1 cellular context compared by ENCODE assay signal in the genomic region with DNA sequence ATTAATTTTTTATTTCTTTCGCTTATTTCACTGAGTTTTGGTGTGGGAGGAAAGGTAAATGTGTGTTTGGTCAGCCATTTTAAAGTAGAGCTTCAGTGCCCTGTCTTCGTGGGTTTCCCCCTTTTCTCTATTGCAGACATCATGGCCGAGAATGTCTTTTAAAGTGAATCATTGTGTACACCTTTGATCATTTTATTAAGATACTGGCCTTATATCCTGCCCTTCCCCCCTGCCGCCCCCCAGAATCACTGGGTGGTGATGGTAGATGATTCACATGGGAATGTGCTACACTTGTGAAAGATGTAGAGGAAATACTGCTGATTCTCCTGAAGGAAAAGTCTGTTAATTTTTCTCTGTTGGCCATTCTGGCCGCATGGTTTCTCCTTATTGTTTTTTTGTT.
TF ChIP-seq lines count a peak whose summit lies in the region.

No MANE protein-coding gene starts in this region.

TF ChIP-seq in GM23338, 12 proteins besides CTCF, POLR2A, EP300 and RAD21 (continued from another document):
- TF ChIP-seq, protein P1, sequence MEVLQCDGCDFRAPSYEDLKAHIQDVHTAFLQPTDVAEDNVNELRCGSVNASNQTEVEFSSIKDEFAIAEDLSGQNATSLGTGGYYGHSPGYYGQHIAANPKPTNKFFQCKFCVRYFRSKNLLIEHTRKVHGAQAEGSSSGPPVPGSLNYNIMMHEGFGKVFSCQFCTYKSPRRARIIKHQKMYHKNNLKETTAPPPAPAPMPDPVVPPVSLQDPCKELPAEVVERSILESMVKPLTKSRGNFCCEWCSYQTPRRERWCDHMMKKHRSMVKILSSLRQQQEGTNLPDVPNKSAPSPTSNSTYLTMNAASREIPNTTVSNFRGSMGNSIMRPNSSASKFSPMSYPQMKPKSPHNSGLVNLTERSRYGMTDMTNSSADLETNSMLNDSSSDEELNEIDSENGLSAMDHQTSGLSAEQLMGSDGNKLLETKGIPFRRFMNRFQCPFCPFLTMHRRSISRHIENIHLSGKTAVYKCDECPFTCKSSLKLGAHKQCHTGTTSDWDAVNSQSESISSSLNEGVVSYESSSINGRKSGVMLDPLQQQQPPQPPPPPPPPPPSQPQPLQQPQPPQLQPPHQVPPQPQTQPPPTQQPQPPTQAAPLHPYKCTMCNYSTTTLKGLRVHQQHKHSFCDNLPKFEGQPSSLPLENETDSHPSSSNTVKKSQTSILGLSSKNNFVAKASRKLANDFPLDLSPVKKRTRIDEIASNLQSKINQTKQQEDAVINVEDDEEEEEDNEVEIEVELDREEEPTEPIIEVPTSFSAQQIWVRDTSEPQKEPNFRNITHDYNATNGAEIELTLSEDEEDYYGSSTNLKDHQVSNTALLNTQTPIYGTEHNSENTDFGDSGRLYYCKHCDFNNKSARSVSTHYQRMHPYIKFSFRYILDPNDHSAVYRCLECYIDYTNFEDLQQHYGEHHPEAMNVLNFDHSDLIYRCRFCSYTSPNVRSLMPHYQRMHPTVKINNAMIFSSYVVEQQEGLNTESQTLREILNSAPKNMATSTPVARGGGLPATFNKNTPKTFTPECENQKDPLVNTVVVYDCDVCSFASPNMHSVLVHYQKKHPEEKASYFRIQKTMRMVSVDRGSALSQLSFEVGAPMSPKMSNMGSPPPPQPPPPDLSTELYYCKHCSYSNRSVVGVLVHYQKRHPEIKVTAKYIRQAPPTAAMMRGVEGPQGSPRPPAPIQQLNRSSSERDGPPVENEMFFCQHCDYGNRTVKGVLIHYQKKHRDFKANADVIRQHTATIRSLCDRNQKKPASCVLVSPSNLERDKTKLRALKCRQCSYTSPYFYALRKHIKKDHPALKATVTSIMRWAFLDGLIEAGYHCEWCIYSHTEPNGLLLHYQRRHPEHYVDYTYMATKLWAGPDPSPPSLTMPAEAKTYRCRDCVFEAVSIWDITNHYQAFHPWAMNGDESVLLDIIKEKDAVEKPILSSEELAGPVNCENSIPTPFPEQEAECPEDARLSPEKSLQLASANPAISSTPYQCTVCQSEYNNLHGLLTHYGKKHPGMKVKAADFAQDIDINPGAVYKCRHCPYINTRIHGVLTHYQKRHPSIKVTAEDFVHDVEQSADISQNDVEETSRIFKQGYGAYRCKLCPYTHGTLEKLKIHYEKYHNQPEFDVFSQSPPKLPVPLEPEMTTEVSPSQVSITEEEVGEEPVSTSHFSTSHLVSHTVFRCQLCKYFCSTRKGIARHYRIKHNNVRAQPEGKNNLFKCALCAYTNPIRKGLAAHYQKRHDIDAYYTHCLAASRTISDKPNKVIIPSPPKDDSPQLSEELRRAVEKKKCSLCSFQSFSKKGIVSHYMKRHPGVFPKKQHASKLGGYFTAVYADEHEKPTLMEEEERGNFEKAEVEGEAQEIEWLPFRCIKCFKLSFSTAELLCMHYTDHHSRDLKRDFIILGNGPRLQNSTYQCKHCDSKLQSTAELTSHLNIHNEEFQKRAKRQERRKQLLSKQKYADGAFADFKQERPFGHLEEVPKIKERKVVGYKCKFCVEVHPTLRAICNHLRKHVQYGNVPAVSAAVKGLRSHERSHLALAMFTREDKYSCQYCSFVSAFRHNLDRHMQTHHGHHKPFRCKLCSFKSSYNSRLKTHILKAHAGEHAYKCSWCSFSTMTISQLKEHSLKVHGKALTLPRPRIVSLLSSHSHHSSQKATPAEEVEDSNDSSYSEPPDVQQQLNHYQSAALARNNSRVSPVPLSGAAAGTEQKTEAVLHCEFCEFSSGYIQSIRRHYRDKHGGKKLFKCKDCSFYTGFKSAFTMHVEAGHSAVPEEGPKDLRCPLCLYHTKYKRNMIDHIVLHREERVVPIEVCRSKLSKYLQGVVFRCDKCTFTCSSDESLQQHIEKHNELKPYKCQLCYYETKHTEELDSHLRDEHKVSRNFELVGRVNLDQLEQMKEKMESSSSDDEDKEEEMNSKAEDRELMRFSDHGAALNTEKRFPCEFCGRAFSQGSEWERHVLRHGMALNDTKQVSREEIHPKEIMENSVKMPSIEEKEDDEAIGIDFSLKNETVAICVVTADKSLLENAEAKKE (CRISPR knock-in tag; IDR thresholded peaks at IDR 0.05) = no peak
- no peak for TF ChIP-seq STAT1 (IDR thresholded peaks at IDR 0.05; ENCODE audit: unreplicated experiment)
- no peak for TF ChIP-seq JUNB (IDR thresholded peaks at IDR 0.05; ENCODE audit: unreplicated experiment)
